In the genomic region with DNA sequence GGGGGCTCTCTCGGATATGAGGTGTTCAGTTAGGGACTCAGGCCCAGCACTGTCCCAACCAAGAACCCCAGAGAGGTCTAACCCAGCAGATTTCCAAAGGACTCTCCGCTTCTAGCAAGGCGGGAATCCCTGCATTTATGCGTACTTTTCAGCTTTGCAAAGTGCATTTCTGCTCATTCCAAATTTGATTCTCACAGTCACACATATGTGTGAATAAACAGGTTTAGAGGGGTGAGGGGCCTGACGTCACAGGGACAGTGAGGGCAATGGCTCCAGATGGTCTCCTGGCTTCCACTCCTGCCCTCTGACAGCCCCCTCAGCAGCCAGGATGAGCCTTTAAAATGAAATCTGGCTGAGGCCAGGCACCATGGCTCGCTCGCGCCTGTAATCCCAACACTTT, we compare ENCODE assay signal across 9 cellular contexts. TPM values are rescaled to one million over a fixed set of nuclear protein-coding genes. Genes with fewer than 3 reads are reported as not detected.
DNase-seq lines count a peak whose midpoint lies in the region; ATAC-seq and TF ChIP-seq lines count a peak whose summit lies in the region.
"Had no signal": no experiment of that assay in that cellular context is flagged by ENCODE, and none has a peak within 500 bp of the region (broad histone marks: within the 10 kb centered on the region; RNA-seq: fewer than 3 reads in every experiment).

No MANE protein-coding gene starts in this region.

- TF ChIP-seq POLR2A in transverse colon (IDR thresholded peaks at IDR 0.05): no peak

- in situ Hi-C loops in transverse colon (cut with MboI; ENCODE audit: low pct_ligation_motif_present in 1 of 4, low pct_unique_long_range_greater_than_20kb in 1 of 4, low sequenced_read_pairs in 3 of 4): no loop called here
- in situ Hi-C loops in ACHN (cut with HindIII; ENCODE audit: low pct_ligation_motif_present, low pct_unique_long_range_greater_than_20kb, low sequenced_read_pairs): no loop called here

- H3K4me3 ChIP-seq in transverse colon: no peak overlapping the region

- no peaks in the 10 kb centered on the region for H3K36me3 Mint-ChIP-seq in activated naive CD4-positive, alpha-beta T cell treated with anti-CD3 and anti-CD28 coated beads, Interleukin-2, amount 50 U/mL, for 24 hours
- no peaks in the 10 kb centered on the region for H3K36me3 Mint-ChIP-seq in WTC11
- peaks cover 0 to 4% (median 0%) of the 10 kb centered on the region in 3 donors for H3K36me3 Mint-ChIP-seq in immature natural killer cell

- H3K27me3 ChIP-seq in transverse colon: no peaks in the 10 kb centered on the region

- H3K27me3 Mint-ChIP-seq in activated naive CD4-positive, alpha-beta T cell treated with anti-CD3 and anti-CD28 coated beads, Interleukin-2, amount 50 U/mL, for 24 hours: no peaks in the 10 kb centered on the region
- H3K27me3 Mint-ChIP-seq in WTC11 (ENCODE audit: low read depth): no peaks in the 10 kb centered on the region
- peaks cover 2 to 12% (median 3%) of the 10 kb centered on the region in 3 donors for H3K27me3 Mint-ChIP-seq in immature natural killer cell (ENCODE audit: low read depth in 3 of 3)

- CTCF ChIA-PET in WTC11 (lab: Charles Lee): interaction anchor here (1.4 to 13.5 kb wide), 6 partner anchors 20 to 77 kb away, joined by 3 to 125 read pairs (median 6); no protein-coding TSS in a partner anchor

- 90 to 100% methylated on average over 3 to 8 of the region's 8 CpGs for WGBS in transverse colon (ENCODE audit: low coverage in 1 of 2), 2 donors

- no peaks in the 10 kb centered on the region for H3K9me3 Mint-ChIP-seq in activated naive CD4-positive, alpha-beta T cell treated with anti-CD3 and anti-CD28 coated beads, Interleukin-2, amount 50 U/mL, for 24 hours
- H3K9me3 Mint-ChIP-seq in WTC11: no peaks in the 10 kb centered on the region
- H3K9me3 Mint-ChIP-seq in immature natural killer cell: no peaks in the 10 kb centered on the region

- H3K4me3 Mint-ChIP-seq in activated naive CD4-positive, alpha-beta T cell treated with anti-CD3 and anti-CD28 coated beads, Interleukin-2, amount 50 U/mL, for 24 hours: peak overlapping the region; percentile 92
- H3K4me3 Mint-ChIP-seq in WTC11: peak overlapping the region; percentile 81
- peak overlapping the region; percentile 46 to 88 (median 79) for H3K4me3 Mint-ChIP-seq in immature natural killer cell

- H3K4me1 ChIP-seq in transverse colon: peaks cover 29 to 76% (median 40%) of the 10 kb centered on the region in 4 donors

- intact Hi-C loops in transverse colon (cut with DNase I; ENCODE audit: low total_unique reads): no loop called here

- no peaks in the 10 kb centered on the region for H3K36me3 ChIP-seq in transverse colon

- H3K27ac ChIP-seq in transverse colon: peak overlapping the region; percentile 78 to 85 (median 80)

- no peak for DNase-seq in activated naive CD4-positive, alpha-beta T cell treated with Interleukin-2 at 50 U/mL for 16 hours
- DNase-seq in WTC11 (ENCODE audit: low spot score) (no peak), immature natural killer cell (no peak), transverse colon (no peak), ACHN (no peak)
- DNase-seq: NCI-H2107 had no signal

- ATAC-seq in WTC11 (no peak), GM21576 (IDR thresholded peaks at IDR 0.05; ENCODE audit: unreplicated experiment) (no peak), HG03521 (IDR thresholded peaks at IDR 0.05; ENCODE audit: unreplicated experiment) (no peak)

- POLR2A ChIA-PET in WTC11 (lab: Charles Lee): interaction anchor here (1.6 kb wide), 1 partner anchor 29 kb away, joined by 3 read pairs; no protein-coding TSS in a partner anchor

- no peak for TF ChIP-seq EP300 in transverse colon (IDR thresholded peaks at IDR 0.05; ENCODE audit: low read depth)

- H3K27ac Mint-ChIP-seq in activated naive CD4-positive, alpha-beta T cell treated with anti-CD3 and anti-CD28 coated beads, Interleukin-2, amount 50 U/mL, for 24 hours: peak overlapping the region; percentile 98
- no peak overlapping the region for H3K27ac Mint-ChIP-seq in WTC11
- no peak overlapping the region for H3K27ac Mint-ChIP-seq in immature natural killer cell

- no peaks in the 10 kb centered on the region for H3K9me3 ChIP-seq in transverse colon

- H3K4me1 Mint-ChIP-seq in activated naive CD4-positive, alpha-beta T cell treated with anti-CD3 and anti-CD28 coated beads, Interleukin-2, amount 50 U/mL, for 24 hours: peaks cover 68% of the 10 kb centered on the region
- H3K4me1 Mint-ChIP-seq in WTC11 (peaks cover 37% of the 10 kb centered on the region), immature natural killer cell (peaks cover 54 to 61% of the 10 kb centered on the region in 2 donors)

- TF ChIP-seq CTCF in WTC11 (IDR thresholded peaks at IDR 0.05) (no peak), transverse colon (IDR thresholded peaks at IDR 0.05) (no peak)

TF ChIP-seq in WTC11, 78 proteins besides CTCF, POLR2A, EP300 and RAD21:
- TF ChIP-seq, protein P1, sequence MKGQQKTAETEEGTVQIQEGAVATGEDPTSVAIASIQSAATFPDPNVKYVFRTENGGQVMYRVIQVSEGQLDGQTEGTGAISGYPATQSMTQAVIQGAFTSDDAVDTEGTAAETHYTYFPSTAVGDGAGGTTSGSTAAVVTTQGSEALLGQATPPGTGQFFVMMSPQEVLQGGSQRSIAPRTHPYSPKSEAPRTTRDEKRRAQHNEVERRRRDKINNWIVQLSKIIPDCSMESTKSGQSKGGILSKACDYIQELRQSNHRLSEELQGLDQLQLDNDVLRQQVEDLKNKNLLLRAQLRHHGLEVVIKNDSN (CRISPR knock-in tag; IDR thresholded peaks at IDR 0.05): no peak
- TF ChIP-seq FOXK1 (CRISPR knock-in tag; IDR thresholded peaks at IDR 0.05): no peak
- TF ChIP-seq, protein P2, sequence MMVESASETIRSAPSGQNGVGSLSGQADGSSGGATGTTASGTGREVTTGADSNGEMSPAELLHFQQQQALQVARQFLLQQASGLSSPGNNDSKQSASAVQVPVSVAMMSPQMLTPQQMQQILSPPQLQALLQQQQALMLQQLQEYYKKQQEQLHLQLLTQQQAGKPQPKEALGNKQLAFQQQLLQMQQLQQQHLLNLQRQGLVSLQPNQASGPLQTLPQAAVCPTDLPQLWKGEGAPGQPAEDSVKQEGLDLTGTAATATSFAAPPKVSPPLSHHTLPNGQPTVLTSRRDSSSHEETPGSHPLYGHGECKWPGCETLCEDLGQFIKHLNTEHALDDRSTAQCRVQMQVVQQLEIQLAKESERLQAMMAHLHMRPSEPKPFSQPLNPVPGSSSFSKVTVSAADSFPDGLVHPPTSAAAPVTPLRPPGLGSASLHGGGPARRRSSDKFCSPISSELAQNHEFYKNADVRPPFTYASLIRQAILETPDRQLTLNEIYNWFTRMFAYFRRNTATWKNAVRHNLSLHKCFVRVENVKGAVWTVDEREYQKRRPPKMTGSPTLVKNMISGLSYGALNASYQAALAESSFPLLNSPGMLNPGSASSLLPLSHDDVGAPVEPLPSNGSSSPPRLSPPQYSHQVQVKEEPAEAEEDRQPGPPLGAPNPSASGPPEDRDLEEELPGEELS (CRISPR knock-in tag; IDR thresholded peaks at IDR 0.05): no peak

RNA-seq across cellular contexts. Expression of a gene that starts 0.9 kb away (rescaled TPM):
- total RNA-seq in WTC11 (2021): 40.6 to 45.0 TPM (median 42.0 TPM) in 3 replicates
- polyA plus RNA-seq in immature natural killer cell: 10 to 100 TPM in 1 of 3 donors, 1 to 10 TPM in 2; 3.3 to 24.7 (median 4.3) TPM
- 100 to 1,000 TPM in 3 of 4 donors, 10 to 100 TPM in 1; 55.9 to 149 (median 112) TPM for total RNA-seq in transverse colon
